In genomic region chr4:11506194-11506593, GRCh38 we compare ENCODE assay signal across 23 cellular contexts.
DNase-seq lines count a peak whose midpoint lies in the region; ATAC-seq, FAIRE-seq and TF ChIP-seq lines count a peak whose summit lies in the region.
"Had no signal": no experiment of that assay in that cellular context is flagged by ENCODE, and none has a peak within 500 bp of the region (broad histone marks: within the 10 kb centered on the region; RNA-seq: fewer than 3 reads in every experiment).

No MANE protein-coding gene starts in this region.

- in situ Hi-C loops in GM23248 (cut with MboI), result no loop called here

- H3K9me3 ChIP-seq in RWPE2 (ENCODE audit: severe bottlenecking), result no peaks in the 10 kb centered on the region
- no peaks in the 10 kb centered on the region for H3K9me3 ChIP-seq in endothelial cell of umbilical vein (replicated peaks; ENCODE audit: control insufficient read depth, insufficient read depth, low read length)
- no peaks in the 10 kb centered on the region for H3K9me3 ChIP-seq in mucosa of rectum (ENCODE audit: control insufficient read depth in 2 of 2, low read length in 2 of 2)
- no peaks in the 10 kb centered on the region for H3K9me3 ChIP-seq in GM23248 (ENCODE audit: low read depth)
- H3K9me3 ChIP-seq: BE2C had no signal

- peaks cover 68% of the 10 kb centered on the region for H3K4me1 Mint-ChIP-seq in Calu3 (ENCODE audit: low read depth, unreplicated experiment)

- no peaks in the 10 kb centered on the region for H3K9me1 ChIP-seq in endothelial cell of umbilical vein (replicated peaks; ENCODE audit: control insufficient read depth, extremely low read depth, insufficient read depth, low read length)

- no peak for TF ChIP-seq CTCF in Calu3 (IDR thresholded peaks at IDR 0.05; ENCODE audit: unreplicated experiment)
- no peak for TF ChIP-seq CTCF in RWPE2 (IDR thresholded peaks at IDR 0.05; ENCODE audit: poor library complexity, severe bottlenecking)
- no peak for TF ChIP-seq CTCF in endothelial cell of umbilical vein (IDR thresholded peaks at IDR 0.05; ENCODE audit: extremely low read depth in 1 of 2, insufficient read depth in 1 of 2, low read depth in 1 of 2, low read length in 2 of 2)

- peaks cover 19% of the 10 kb centered on the region for H3K36me3 Mint-ChIP-seq in Calu3 (ENCODE audit: insufficient read depth, unreplicated experiment)

- TF ChIP-seq POLR2A in endothelial cell of umbilical vein (IDR thresholded peaks at IDR 0.05; ENCODE audit: low read depth, low read length), result no peak

- H2AFZ ChIP-seq in endothelial cell of umbilical vein (ENCODE audit: low read depth, low read length) (no peak overlapping the region), GM23248 (no peak overlapping the region)

- no peak for ATAC-seq in RWPE2 (ENCODE audit: low read depth)
- ATAC-seq in GM19023 (IDR thresholded peaks at IDR 0.05; ENCODE audit: unreplicated experiment), result no peak
- ATAC-seq: HepG2 had no signal

- H3K4me1 ChIP-seq in RWPE2 (ENCODE audit: insufficient read depth, poor library complexity, severe bottlenecking), result peaks cover 22% of the 10 kb centered on the region
- peaks cover 17% of the 10 kb centered on the region for H3K4me1 ChIP-seq in endothelial cell of umbilical vein (ENCODE audit: control insufficient read depth, extremely low read depth, insufficient read depth, low read length)
- peaks cover 0 to 14% of the 10 kb centered on the region in 2 donors for H3K4me1 ChIP-seq in mucosa of rectum (ENCODE audit: control insufficient read depth in 2 of 2, insufficient read depth in 2 of 2, low read length in 2 of 2)
- H3K4me1 ChIP-seq in GM23248 (ENCODE audit: insufficient read depth), result no peaks in the 10 kb centered on the region
- H3K4me1 ChIP-seq: BE2C had no signal

- H3K79me2 ChIP-seq in endothelial cell of umbilical vein (ENCODE audit: control insufficient read depth, insufficient read depth, low read length) (no peaks in the 10 kb centered on the region), GM23248 (ENCODE audit: insufficient read depth) (no peaks in the 10 kb centered on the region)

- H3K27me3 Mint-ChIP-seq in Calu3 (ENCODE audit: unreplicated experiment), result no peaks in the 10 kb centered on the region

- no peaks in the 10 kb centered on the region for H3K9me2 ChIP-seq in GM23248 (ENCODE audit: insufficient read depth)

- H3K9ac ChIP-seq in endothelial cell of umbilical vein (replicated peaks; ENCODE audit: extremely low read depth, insufficient read depth, low read length), result no peak overlapping the region
- H3K9ac ChIP-seq in mucosa of rectum (ENCODE audit: low read depth in 1 of 2, low read length in 2 of 2), result no peak overlapping the region
- H3K9ac ChIP-seq in GM23248, result no peak overlapping the region

- H3K27ac Mint-ChIP-seq in Calu3 (ENCODE audit: unreplicated experiment), result peak overlapping the region; percentile 99

- H4K20me1 ChIP-seq in endothelial cell of umbilical vein (replicated peaks; ENCODE audit: control insufficient read depth, extremely low read depth, insufficient read depth, low read length) (no peaks in the 10 kb centered on the region), GM23248 (ENCODE audit: insufficient read depth) (no peaks in the 10 kb centered on the region)

- no peak for DNase-seq in Calu3
- DNase-seq in RWPE2 (ENCODE audit: low spot score), result no peak
- no peak for DNase-seq in endothelial cell of umbilical vein (ENCODE audit: low read depth, low spot score)
- DNase-seq in DMS53 (lab: John Stamatoyannopoulos, UW), result no peak
- DNase-seq in HEK293T (ENCODE audit: extremely low spot score), result no peak
- DNase-seq in GM23248, result no peak
- DNase-seq: BE2C, COR-L47, EL, H7, KBM-7, MV-4-11, NCI-H187, NCI-H510A treated with DMSO at 0.1 percent for 48 hours, NCI-H82, OCI-M1 had no signal

- no TSS peak for BruUV-seq in Calu3 (replicated peaks; lab: Mats Ljungman, UMichigan)
- no TSS peak for BruUV-seq in endothelial cell of umbilical vein (replicated peaks; lab: Mats Ljungman, UMichigan)

- peaks cover 3% of the 10 kb centered on the region for H3K9me3 Mint-ChIP-seq in Calu3 (ENCODE audit: low read depth, unreplicated experiment)

- no peak overlapping the region for H3K4me3 Mint-ChIP-seq in Calu3 (ENCODE audit: low read depth, unreplicated experiment)
- H3K4me3 Mint-ChIP-seq: CD4-positive, CD25-positive, alpha-beta regulatory T cell had no signal

- peak overlapping the region; percentile 68 for H3K27ac ChIP-seq in RWPE2 (ENCODE audit: poor library complexity, severe bottlenecking)
- H3K27ac ChIP-seq in endothelial cell of umbilical vein (ENCODE audit: insufficient read depth, low read depth, low read length), result no peak overlapping the region
- H3K27ac ChIP-seq in mucosa of rectum (ENCODE audit: low read depth in 2 of 2, low read length in 2 of 2), result peak overlapping the region; percentile 72 to 83
- no peak overlapping the region for H3K27ac ChIP-seq in GM23248
- H3K27ac ChIP-seq: RWPE1 had no signal

- intact Hi-C loops in Calu3 (cut with micrococcal nuclease; ENCODE audit: unreplicated experiment) (loop anchor here (5.0 to 10.0 kb wide), 2 partner anchors 106 to 209 kb away; no protein-coding TSS in a partner anchor), endothelial cell of umbilical vein (cut with micrococcal nuclease) (loop anchor here (10.0 kb wide), 1 partner anchor 189 kb away; no protein-coding TSS in a partner anchor)

- no peak overlapping the region for H3K4me2 ChIP-seq in endothelial cell of umbilical vein (ENCODE audit: insufficient read depth, low read length)
- H3K4me2 ChIP-seq in GM23248 (ENCODE audit: unreplicated experiment), result no peak overlapping the region

- CTCF ChIA-PET in Calu3 (lab: Charles Lee) (interaction anchor here (0.6 to 1.1 kb wide), 2 partner anchors 8 to 10 kb away, joined by 4 to 5 read pairs; no protein-coding TSS in a partner anchor), endothelial cell of umbilical vein (lab: Charles Lee) (interaction anchor here (0.8 to 2.0 kb wide), 7 partner anchors 10 to 1126 kb away, joined by 3 to 10 read pairs (median 5); no protein-coding TSS in a partner anchor), HEK293T (lab: Yijun Ruan, JAX) (no interaction called here)

- WGBS in GM23248 (ENCODE audit: low coverage in 1 of 2, low lambda C conversion rate in 2 of 2, missing lambda C conversion rate in 2 of 2), 2 experiments, result 40 to 52% methylated on average over 4 of the region's 4 CpGs

- dilution Hi-C loops in endothelial cell of umbilical vein (cut with MboI; ENCODE audit: extremely low pct_ligation_motif_present, low sequenced_read_pairs), result no loop called here

- no peaks in the 10 kb centered on the region for H3K36me3 ChIP-seq in RWPE2 (ENCODE audit: low read depth)
- no peaks in the 10 kb centered on the region for H3K36me3 ChIP-seq in endothelial cell of umbilical vein (ENCODE audit: control insufficient read depth in 2 of 2, extremely low read depth in 1 of 2, insufficient read depth in 2 of 2, low read length in 2 of 2)
- H3K36me3 ChIP-seq in mucosa of rectum (ENCODE audit: control insufficient read depth in 2 of 2, insufficient read depth in 2 of 2, low read length in 2 of 2), result no peaks in the 10 kb centered on the region
- H3K36me3 ChIP-seq in GM23248 (ENCODE audit: low read depth), result no peaks in the 10 kb centered on the region
- H3K36me3 ChIP-seq: BE2C had no signal

- POLR2A ChIA-PET in endothelial cell of umbilical vein (lab: Charles Lee) (no interaction called here), HEK293T (lab: Yijun Ruan, JAX) (interaction anchor here (0.6 kb wide), 1 partner anchor 668 kb away, joined by 3 read pairs; no protein-coding TSS in a partner anchor)

- H3K4me3 ChIP-seq in RWPE2 (ENCODE audit: severe bottlenecking) (no peak overlapping the region), endothelial cell of umbilical vein (replicated peaks in 1 of 3; ENCODE audit: insufficient read depth in 1 of 3, low read depth in 1 of 3, low read length in 3 of 3) (no peak overlapping the region), mucosa of rectum (ENCODE audit: low read length in 2 of 2) (no peak overlapping the region), GM23248 (no peak overlapping the region)

- H3K27me3 ChIP-seq in RWPE2 (ENCODE audit: insufficient read depth, poor library complexity, severe bottlenecking) (no peaks in the 10 kb centered on the region), endothelial cell of umbilical vein (ENCODE audit: control insufficient read depth in 2 of 2, insufficient read depth in 2 of 2, low read length in 2 of 2) (no peaks in the 10 kb centered on the region), mucosa of rectum (ENCODE audit: control insufficient read depth in 2 of 2, insufficient read depth in 2 of 2, low read length in 2 of 2) (no peaks in the 10 kb centered on the region), GM23248 (replicated peaks; ENCODE audit: insufficient read depth) (no peaks in the 10 kb centered on the region)
- H3K27me3 ChIP-seq: BE2C had no signal

- peak; percentile 21 for FAIRE-seq in endothelial cell of umbilical vein (lab: Jason Lieb, UNC)
- FAIRE-seq: GM12892, GM18507, HepG2 had no signal

- H3F3A ChIP-seq in GM23248 (ENCODE audit: insufficient read depth), result no peaks in the 10 kb centered on the region

TF ChIP-seq in endothelial cell of umbilical vein, 7 proteins besides CTCF, POLR2A, EP300 and RAD21 (continues in another document):
- TF ChIP-seq EZH2 (IDR thresholded peaks at IDR 0.05; ENCODE audit: borderline replicate concordance, low read depth, low read length, severe bottlenecking), result no peak
- no peak for TF ChIP-seq MAX (IDR thresholded peaks at IDR 0.05; ENCODE audit: insufficient read depth, insufficient read length)
- no peak for TF ChIP-seq MYC (IDR thresholded peaks at IDR 0.05; ENCODE audit: low read depth, low read length)
- no peak for TF ChIP-seq FOS (IDR thresholded peaks at IDR 0.05; ENCODE audit: borderline replicate concordance, insufficient read depth, low read length)
- no peak for TF ChIP-seq GATA2 (IDR thresholded peaks at IDR 0.05; ENCODE audit: insufficient read depth, insufficient read length, low read depth, low read length)
- TF ChIP-seq POLR2AphosphoS5 (IDR thresholded peaks at IDR 0.05; ENCODE audit: insufficient read depth, low read depth, low read length), result no peak

TF ChIP-seq in HEK293T, 16 proteins besides CTCF, POLR2A, EP300 and RAD21 (continues in another document):
- TF ChIP-seq SP1 (IDR thresholded peaks at IDR 0.05), result no peak
- TF ChIP-seq PKNOX1 (IDR thresholded peaks at IDR 0.05), result no peak
- TF ChIP-seq CTBP1 (IDR thresholded peaks at IDR 0.05; ENCODE audit: borderline replicate concordance), result no peak
- no peak for TF ChIP-seq ZNF384 (IDR thresholded peaks at IDR 0.05)
- no peak for TF ChIP-seq FOXM1 (IDR thresholded peaks at IDR 0.05; ENCODE audit: borderline replicate concordance)
- no peak for TF ChIP-seq HDGF (IDR thresholded peaks at IDR 0.05; ENCODE audit: borderline replicate concordance)
- TF ChIP-seq L3MBTL2 (conservative IDR thresholded peaks at IDR 0.05), result no peak

Comparison
In these comparisons a context has a peak if more than half of its experiments do, and no peak if none do; other contexts are left out.
1. H3K27ac ChIP-seq: peak in RWPE2 (single experiment) and mucosa of rectum (2 of 2); none in endothelial cell of umbilical vein (single experiment) and GM23248 (single experiment).